17 cellular contexts compared by ENCODE assay signal in the genomic region with DNA sequence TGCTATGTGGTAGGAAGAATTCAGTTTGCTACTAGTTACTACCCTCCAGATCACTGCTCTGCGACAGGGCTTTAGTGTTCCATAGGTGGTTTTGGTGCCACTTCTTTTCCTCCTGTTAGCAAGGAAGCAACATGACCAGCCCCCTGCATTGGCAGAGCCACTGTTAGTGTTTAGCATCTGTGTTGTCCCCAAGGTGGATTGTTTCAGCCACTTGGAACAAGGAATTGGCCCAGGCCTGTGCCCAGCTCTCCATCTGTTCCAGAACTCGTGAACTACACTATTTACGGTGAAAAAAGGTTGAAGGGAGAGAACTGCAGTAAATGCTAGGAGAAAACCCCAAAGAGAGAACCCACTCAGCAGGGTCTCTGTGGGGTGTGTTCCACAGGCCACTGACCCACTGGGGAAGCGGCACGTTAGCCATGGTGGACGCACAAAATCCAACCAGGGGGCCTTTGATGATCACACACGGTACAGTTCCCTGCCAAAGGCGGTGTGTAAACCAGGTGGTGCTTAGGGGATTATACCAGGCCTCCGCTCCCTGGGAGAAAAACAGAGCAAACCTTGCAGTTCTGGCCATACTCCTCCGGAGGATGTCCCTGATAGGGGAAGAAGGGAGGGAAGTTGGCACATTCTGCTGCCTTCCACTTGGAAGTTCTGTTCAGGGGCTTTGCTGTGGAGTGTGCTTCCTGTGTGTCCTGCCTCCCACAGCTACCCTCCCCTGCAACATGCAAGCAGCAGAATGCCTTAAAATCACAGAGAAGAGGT.
"Had no signal": no experiment of that assay in that cellular context is flagged by ENCODE, and none has a peak within 500 bp of the region (broad histone marks: within the 10 kb centered on the region; RNA-seq: fewer than 3 reads in every experiment).

No MANE protein-coding gene starts in this region.

- H3K36me3 ChIP-seq: breast epithelium, gastrocnemius medialis, vagina had no signal

- H3K4me1 ChIP-seq: breast epithelium, parathyroid adenoma had no signal

- H3K79me2 ChIP-seq: parathyroid adenoma had no signal

- H3K9me3 Mint-ChIP-seq: activated B cell treated with CpG ODN at 0.5 μM for 24 hours; activated T-cell treated with anti-CD3 and anti-CD28 coated beads, Interleukin-2, amount 50 U/mL, for 24 hours; nephron; stimulated activated naive CD8-positive, alpha-beta T cell treated with anti-CD3 and anti-CD28 coated beads, Interleukin-15, Interleukin-2, amounts not matched to agents 100 ng/mL and 50 ng/mL, for 24 hours had no signal

- H2AFZ ChIP-seq: parathyroid adenoma had no signal

- H3K27me3 ChIP-seq: breast epithelium, gastrocnemius medialis, vagina had no signal

- ATAC-seq: gastrocnemius medialis, left ventricle myocardium superior had no signal

- H3K9me3 ChIP-seq: breast epithelium, gastrocnemius medialis, vagina had no signal

- H3K4me3 Mint-ChIP-seq: activated B cell treated with CpG ODN at 0.5 μM for 24 hours; activated naive CD8-positive, alpha-beta T cell; activated T-cell treated with anti-CD3 and anti-CD28 coated beads, Interleukin-2, amount 50 U/mL, for 24 hours; nephron; stimulated activated naive CD8-positive, alpha-beta T cell treated with anti-CD3 and anti-CD28 coated beads, Interleukin-15, Interleukin-2, amounts not matched to agents 100 ng/mL and 50 ng/mL, for 24 hours had no signal

- H3K36me3 Mint-ChIP-seq: activated naive CD8-positive, alpha-beta T cell had no signal

- H3K9ac ChIP-seq: parathyroid adenoma had no signal

- H3K27ac Mint-ChIP-seq: activated B cell treated with CpG ODN at 0.5 μM for 24 hours; activated naive CD8-positive, alpha-beta T cell; activated T-cell treated with anti-CD3 and anti-CD28 coated beads, Interleukin-2, amount 50 U/mL, for 24 hours; stimulated activated naive CD8-positive, alpha-beta T cell treated with anti-CD3 and anti-CD28 coated beads, Interleukin-15, Interleukin-2, amounts not matched to agents 100 ng/mL and 50 ng/mL, for 24 hours had no signal

- H3K4me1 Mint-ChIP-seq: activated B cell treated with CpG ODN at 0.5 μM for 24 hours had no signal

- H3K27ac ChIP-seq: breast epithelium, gastrocnemius medialis, parathyroid adenoma, vagina had no signal

- H3K4me3 ChIP-seq: breast epithelium, gastrocnemius medialis, vagina had no signal

- H3K27me3 Mint-ChIP-seq: activated B cell treated with CpG ODN at 0.5 μM for 24 hours; activated naive CD8-positive, alpha-beta T cell; activated T-cell treated with anti-CD3 and anti-CD28 coated beads, Interleukin-2, amount 50 U/mL, for 24 hours; stimulated activated naive CD8-positive, alpha-beta T cell treated with anti-CD3 and anti-CD28 coated beads, Interleukin-15, Interleukin-2, amounts not matched to agents 100 ng/mL and 50 ng/mL, for 24 hours had no signal

- DNase-seq: activated B cell treated with CpG ODN at 0.5 μM for 24 hours; activated gamma-delta T cell; activated T-cell treated with anti-CD3 and anti-CD28 coated beads, Interleukin-2, amount 50 U/mL, for 24 hours; effector CD4-positive, alpha-beta T cell; gastrocnemius medialis; kidney; left ventricle myocardium superior; mesenchymal stem cell; stimulated activated CD4-positive, alpha-beta T cell treated with anti-CD3 and anti-CD28 coated beads, Interleukin-15, amount 100 ng/mL, for 24 hours; stimulated activated CD4-positive, alpha-beta T cell treated with anti-CD3 and anti-CD28 coated beads, Interleukin-4, amount 100 ng/mL, for 24 hours; T-helper 1 cell had no signal
